22 cellular contexts compared by ENCODE assay signal in genomic region chr13:51581148-51581820, GRCh38. TPM values are rescaled to one million over a fixed set of nuclear protein-coding genes. Genes with fewer than 3 reads are reported as not detected.
DNase-seq lines count a peak whose midpoint lies in the region; ATAC-seq, FAIRE-seq and TF ChIP-seq lines count a peak whose summit lies in the region.
"Had no signal": no experiment of that assay in that cellular context is flagged by ENCODE, and none has a peak within 500 bp of the region (broad histone marks: within the 10 kb centered on the region; RNA-seq: fewer than 3 reads in every experiment).

No MANE protein-coding gene starts in this region.

- H3K4me1 Mint-ChIP-seq in activated T-helper 1 cell treated with anti-CD3 and anti-CD28 coated beads, Interleukin-12 subunit alpha, Interleukin-12 subunit beta, Interleukin-2, Interleukin-4 antibody, amounts not matched to agents 30 ng/mL and 10 ng/mL and 1 ng/mL, durations not matched to agents 14 hours and 24 hours and 36 hours (ENCODE audit: low read depth), result peaks cover 23% of the 10 kb centered on the region
- peaks cover 14% of the 10 kb centered on the region for H3K4me1 Mint-ChIP-seq in chondrocyte (ENCODE audit: low read depth)

- H3K9me3 Mint-ChIP-seq in activated T-helper 1 cell treated with anti-CD3 and anti-CD28 coated beads, Interleukin-12 subunit alpha, Interleukin-12 subunit beta, Interleukin-2, Interleukin-4 antibody, amounts not matched to agents 30 ng/mL and 10 ng/mL and 1 ng/mL, durations not matched to agents 14 hours and 24 hours and 36 hours, result no peaks in the 10 kb centered on the region
- H3K9me3 Mint-ChIP-seq in chondrocyte (ENCODE audit: low read depth), result no peaks in the 10 kb centered on the region
- H3K9me3 Mint-ChIP-seq: GM23338 had no signal

- H3K4me1 ChIP-seq in liver (ENCODE audit: control insufficient read depth in 4 of 4, insufficient read depth in 4 of 4, low read length in 3 of 4), result peaks cover 0 to 13% (median 5%) of the 10 kb centered on the region in 4 donors

- H3K27me3 Mint-ChIP-seq in activated T-helper 1 cell treated with anti-CD3 and anti-CD28 coated beads, Interleukin-12 subunit alpha, Interleukin-12 subunit beta, Interleukin-2, Interleukin-4 antibody, amounts not matched to agents 30 ng/mL and 10 ng/mL and 1 ng/mL, durations not matched to agents 14 hours and 24 hours and 36 hours (ENCODE audit: insufficient read depth), result no peaks in the 10 kb centered on the region
- H3K27me3 Mint-ChIP-seq in chondrocyte (ENCODE audit: low read depth), result no peaks in the 10 kb centered on the region

- TF ChIP-seq CTCF in liver (IDR thresholded peaks at IDR 0.05; ENCODE audit: low read depth, low read length, missing input control) (no peak), chondrocyte (IDR thresholded peaks at IDR 0.05) (no peak)

- 88% methylated on average over 1 of the region's 1 CpG for WGBS in liver

- H3K27me3 ChIP-seq in liver (ENCODE audit: control insufficient read depth in 4 of 4, insufficient read depth in 4 of 4, low read length in 3 of 4), result no peaks in the 10 kb centered on the region
- H3K27me3 ChIP-seq: SJSA1 had no signal

- no peak for TF ChIP-seq RAD21 in liver (IDR thresholded peaks at IDR 0.05)

- H3K27ac ChIP-seq in liver (ENCODE audit: low read depth in 1 of 2, low read length in 2 of 2), result no peak overlapping the region
- H3K27ac ChIP-seq: SJSA1 had no signal

- no peak overlapping the region for H3K9ac ChIP-seq in liver (ENCODE audit: low read depth in 1 of 2, low read length in 2 of 2)

- peak overlapping the region; percentile 28 for H3K27ac Mint-ChIP-seq in activated T-helper 1 cell treated with anti-CD3 and anti-CD28 coated beads, Interleukin-12 subunit alpha, Interleukin-12 subunit beta, Interleukin-2, Interleukin-4 antibody, amounts not matched to agents 30 ng/mL and 10 ng/mL and 1 ng/mL, durations not matched to agents 14 hours and 24 hours and 36 hours
- no peak overlapping the region for H3K27ac Mint-ChIP-seq in chondrocyte (ENCODE audit: unreplicated experiment)
- H3K27ac Mint-ChIP-seq: CD14-positive monocyte, GM23338 had no signal

- intact Hi-C loops in activated T-helper 1 cell treated with anti-CD3 and anti-CD28 coated beads, Interleukin-12 subunit alpha, Interleukin-12 subunit beta, Interleukin-2, Interleukin-4 antibody, amounts not matched to agents 30 ng/mL and 10 ng/mL and 1 ng/mL, durations not matched to agents 14 hours and 24 hours and 36 hours (cut with micrococcal nuclease), result loop anchor here (5.0 to 10.0 kb wide), 5 partner anchors 49 to 1646 kb away; partner anchors contain the start of genes NEK5, SPRYD7 and VPS36

- no peak for TF ChIP-seq POLR2A in GM12891 (IDR thresholded peaks at IDR 0.05; ENCODE audit: low read depth, low read length)

- H3K9me3 ChIP-seq in liver (ENCODE audit: control insufficient read depth in 4 of 4, low read length in 3 of 4), result no peaks in the 10 kb centered on the region
- H3K9me3 ChIP-seq: SJSA1 had no signal

- H3K4me3 ChIP-seq in liver (ENCODE audit: low read depth in 1 of 3, low read length in 3 of 3), result no peak overlapping the region
- H3K4me3 ChIP-seq: GM23338, SJSA1 had no signal

- no peak for ATAC-seq in HG02623 (IDR thresholded peaks at IDR 0.05; ENCODE audit: unreplicated experiment)
- ATAC-seq: GM23338, Right ventricle myocardium inferior had no signal

- FAIRE-seq in GM12891 (lab: Jason Lieb, UNC), result peak; percentile 74
- FAIRE-seq: A204.1, GM12892, RCC 7860 had no signal

- H3K4me3 Mint-ChIP-seq in activated T-helper 1 cell treated with anti-CD3 and anti-CD28 coated beads, Interleukin-12 subunit alpha, Interleukin-12 subunit beta, Interleukin-2, Interleukin-4 antibody, amounts not matched to agents 30 ng/mL and 10 ng/mL and 1 ng/mL, durations not matched to agents 14 hours and 24 hours and 36 hours, result no peak overlapping the region
- no peak overlapping the region for H3K4me3 Mint-ChIP-seq in chondrocyte (ENCODE audit: unreplicated experiment)
- H3K4me3 Mint-ChIP-seq: GM23338 had no signal

- DNase-seq in NCI-H187 treated with DMSO at 0.1 percent for 48 hours (lab: John Stamatoyannopoulos, UW), result peak; percentile 16
- no peak for DNase-seq in NCI-H187 (lab: John Stamatoyannopoulos, UW)
- DNase-seq in GM12891 (ENCODE audit: insufficient read length, low spot score), result no peak
- no peak for DNase-seq in activated T-helper 1 cell treated with anti-CD3 and anti-CD28 coated beads, Interleukin-12 subunit alpha, Interleukin-12 subunit beta, Interleukin-2, Interleukin-4 antibody, amounts not matched to agents 30 ng/mL and 10 ng/mL and 1 ng/mL, durations not matched to agents 14 hours and 24 hours and 36 hours (ENCODE audit: low spot score)
- DNase-seq in activated CD4-positive, CD25-positive, alpha-beta regulatory T cell treated with anti-CD3 and anti-CD28 coated beads, Interleukin-2, amount 50 U/mL, for 72 hours, result no peak
- no peak for DNase-seq in chondrocyte (ENCODE audit: low spot score)
- DNase-seq: HCEC 1CT, Kasumi-1, NCI-H1048, NCI-H1417 treated with DMSO at 0.1 percent for 48 hours, NCI-H2029, NCI-H446 treated with DMSO at 0.1 percent for 48 hours, T-helper 1 cell had no signal

- H3K36me3 ChIP-seq in liver (ENCODE audit: control insufficient read depth in 4 of 4, insufficient read depth in 3 of 4, low read depth in 1 of 4, low read length in 3 of 4), result no peaks in the 10 kb centered on the region

- H3K36me3 Mint-ChIP-seq in activated T-helper 1 cell treated with anti-CD3 and anti-CD28 coated beads, Interleukin-12 subunit alpha, Interleukin-12 subunit beta, Interleukin-2, Interleukin-4 antibody, amounts not matched to agents 30 ng/mL and 10 ng/mL and 1 ng/mL, durations not matched to agents 14 hours and 24 hours and 36 hours (ENCODE audit: low read depth), result no peaks in the 10 kb centered on the region
- H3K36me3 Mint-ChIP-seq in chondrocyte (ENCODE audit: low read depth), result no peaks in the 10 kb centered on the region
- H3K36me3 Mint-ChIP-seq: CD14-positive monocyte had no signal

TF ChIP-seq in GM12891, 5 proteins besides CTCF, POLR2A, EP300 and RAD21:
- TF ChIP-seq PAX5 (IDR thresholded peaks at IDR 0.05; ENCODE audit: insufficient read depth, low read length, severe bottlenecking) (no peak), TAF1 (IDR thresholded peaks at IDR 0.05; ENCODE audit: low read depth, low read length) (no peak), SPI1 (IDR thresholded peaks at IDR 0.05; ENCODE audit: low read depth, low read length) (peak; percentile 62), POLR2AphosphoS5 (IDR thresholded peaks at IDR 0.05; ENCODE audit: low read depth, low read length) (no peak), POU2F2 (IDR thresholded peaks at IDR 0.05; ENCODE audit: low read depth, low read length) (no peak)

TF ChIP-seq in liver, 16 proteins besides CTCF, POLR2A, EP300 and RAD21 (continues in another document):
- TF ChIP-seq JUND (IDR thresholded peaks at IDR 0.05) (no peak), TAF1 (conservative IDR thresholded peaks at IDR 0.05) (no peak), GABPA (IDR thresholded peaks at IDR 0.05 in 1 of 2, conservative IDR thresholded peaks at IDR 0.05 in 1 of 2) (no peak), HNF4A (conservative IDR thresholded peaks at IDR 0.05) (peak; percentile 37 to 50), HNF4G (IDR thresholded peaks at IDR 0.05) (no peak), NR2F2 (IDR thresholded peaks at IDR 0.05) (no peak), YY1 (IDR thresholded peaks at IDR 0.05) (no peak), ATF3 (IDR thresholded peaks at IDR 0.05) (no peak), REST (IDR thresholded peaks at IDR 0.05) (no peak), RXRA (IDR thresholded peaks at IDR 0.05) (peak; percentile 27 to 36), FOXA2 (IDR thresholded peaks at IDR 0.05) (no peak), FOXA1 (IDR thresholded peaks at IDR 0.05) (no peak), EGR1 (IDR thresholded peaks at IDR 0.05; ENCODE audit: low read depth in 2 of 2) (no peak), SP1 (IDR thresholded peaks at IDR 0.05) (peak; percentile 18)

RNA-seq across cellular contexts. Expression of gene WDFY2, which starts 3.0 kb away (rescaled TPM):
- 5.5 TPM for polyA plus RNA-seq in GM12891 (2012; ENCODE audit: low read depth, missing spikeins)
- 7.5 and 11.4 TPM in 2 replicates for total RNA-seq in activated T-helper 1 cell treated with anti-CD3 and anti-CD28 coated beads, Interleukin-12 subunit alpha, Interleukin-12 subunit beta, Interleukin-2, Interleukin-4 antibody, amounts not matched to agents 30 ng/mL and 10 ng/mL and 1 ng/mL, durations not matched to agents 14 hours and 24 hours and 36 hours
- 10 to 100 TPM in 1 of 2 donors, 1 to 10 TPM in 1; 5.1 to 10.5 TPM for total RNA-seq in liver
- 1 to 10 TPM; 3.4 to 6.4 TPM for polyA plus RNA-seq in liver
- total RNA-seq in chondrocyte, result 3.9 to 5.7 TPM (median 4.0 TPM) in 3 replicates
